Comparison of ENCODE assay signal across 8 cellular contexts in the genomic region with DNA sequence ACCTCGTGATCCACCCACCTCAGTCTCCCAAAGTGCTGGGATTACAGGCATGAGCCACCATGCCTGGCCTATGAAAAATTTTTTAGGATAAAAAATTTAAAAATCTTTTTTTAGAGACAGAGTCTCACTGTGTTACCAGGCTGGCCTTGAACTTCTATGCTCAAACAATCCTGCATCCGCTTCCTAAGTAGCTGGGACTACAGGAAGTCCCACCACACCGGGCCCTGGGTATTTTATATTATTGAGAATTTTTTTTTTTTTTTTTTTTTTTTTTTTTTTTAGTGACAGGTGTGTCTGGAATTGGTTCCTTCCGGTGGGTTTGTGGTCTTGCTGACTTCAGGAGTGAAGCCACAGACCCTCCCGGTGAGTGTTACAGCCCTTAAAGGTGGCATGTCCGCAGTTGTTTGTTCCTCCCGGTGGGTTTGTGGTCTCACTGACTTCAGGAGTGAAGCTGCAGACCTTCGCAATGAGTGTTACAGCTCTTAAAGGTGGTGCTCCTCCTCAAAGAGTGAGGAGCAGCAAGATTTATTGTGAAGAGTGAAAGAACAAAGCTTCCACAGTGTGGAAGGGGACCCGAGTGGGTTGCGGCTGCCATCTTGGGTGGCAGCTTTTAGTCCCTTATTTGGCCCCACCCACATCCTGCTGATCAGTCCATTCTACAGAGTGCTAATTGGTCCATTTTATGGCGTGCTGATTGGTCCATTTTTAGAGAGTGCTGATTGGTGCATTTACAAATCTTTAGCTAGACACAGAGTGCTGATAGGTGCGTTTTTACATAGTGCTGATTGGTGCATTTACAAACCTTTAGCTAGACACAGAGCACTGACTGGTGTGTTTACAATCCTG.
DNase-seq lines count a peak whose midpoint lies in the region; ATAC-seq and TF ChIP-seq lines count a peak whose summit lies in the region.
"Not testable (repeated sequence)": the region's sequence is repeated elsewhere in the genome, so short reads cannot be mapped to it uniquely, and the experiment has no call there.

No MANE protein-coding gene starts in this region.

- peak; percentile 81 for ATAC-seq in effector memory CD8-positive, alpha-beta T cell (replicated peaks)
- peak; percentile 93 for ATAC-seq in stimulated activated naive CD8-positive, alpha-beta T cell treated with anti-CD3 and anti-CD28 coated beads, Interleukin-15, amount 100 ng/mL, for 72 hours

- H3K4me3 Mint-ChIP-seq in activated naive CD4-positive, alpha-beta T cell treated with anti-CD3 and anti-CD28 coated beads, Interleukin-2, amount 50 U/mL, for 24 hours = peak overlapping the region; percentile 66
- peak overlapping the region; percentile 46 to 47 for H3K4me3 Mint-ChIP-seq in effector memory CD8-positive, alpha-beta T cell
- H3K4me3 Mint-ChIP-seq in stimulated activated naive CD8-positive, alpha-beta T cell treated with anti-CD3 and anti-CD28 coated beads, Interleukin-15, amount 100 ng/mL, for 72 hours = peak overlapping the region; percentile 18 to 37

- H3K27me3 Mint-ChIP-seq in activated naive CD4-positive, alpha-beta T cell treated with anti-CD3 and anti-CD28 coated beads, Interleukin-2, amount 50 U/mL, for 24 hours; effector memory CD8-positive, alpha-beta T cell; stimulated activated naive CD8-positive, alpha-beta T cell treated with anti-CD3 and anti-CD28 coated beads, Interleukin-15, amount 100 ng/mL, for 72 hours: not testable (repeated sequence)

- DNase-seq in activated CD4-positive, alpha-beta T cell treated with anti-CD3 and anti-CD28 coated beads for 1 hour = peak; percentile 18
- peak; percentile 74 for DNase-seq in activated CD8-positive, alpha-beta memory T cell treated with anti-CD3 and anti-CD28 coated beads for 24 hours
- peak; percentile 62 for DNase-seq in activated T-helper 1 cell treated with Interleukin-2 at 50 U/mL for 16 hours (ENCODE audit: low read depth)
- peak; percentile 53 to 54 (median 54) for DNase-seq in effector memory CD8-positive, alpha-beta T cell
- DNase-seq in stimulated activated CD8-positive, alpha-beta memory T cell treated with anti-CD3 and anti-CD28 coated beads, Interleukin-12 subunit alpha, Interleukin-12 subunit beta, amount 100 ng/mL, for 1 hour (ENCODE audit: low read depth) = peak; percentile 33
- DNase-seq in stimulated activated naive CD8-positive, alpha-beta T cell treated with anti-CD3 and anti-CD28 coated beads, Interleukin-15, amount 100 ng/mL, for 72 hours = peak; percentile 34 to 76

- H3K9ac ChIP-seq in Loucy (ENCODE audit: low read depth, low read length, poor library complexity, severe bottlenecking) = not testable (repeated sequence)

- not testable (repeated sequence) for H4K20me1 ChIP-seq in Loucy (ENCODE audit: insufficient read depth, low read length, poor library complexity, severe bottlenecking)

- H3K9me3 Mint-ChIP-seq in activated naive CD4-positive, alpha-beta T cell treated with anti-CD3 and anti-CD28 coated beads, Interleukin-2, amount 50 U/mL, for 24 hours; effector memory CD8-positive, alpha-beta T cell: not testable (repeated sequence)
- H3K9me3 Mint-ChIP-seq in stimulated activated naive CD8-positive, alpha-beta T cell treated with anti-CD3 and anti-CD28 coated beads, Interleukin-15, amount 100 ng/mL, for 72 hours = peaks cover 7 to 15% of the 10 kb centered on the region in 2 donors

- H3K9me3 ChIP-seq in Loucy (ENCODE audit: insufficient read depth, low read depth, low read length) = not testable (repeated sequence)

- H3K36me3 ChIP-seq in Loucy (ENCODE audit: insufficient read depth, low read length) = not testable (repeated sequence)

- peak overlapping the region; percentile 46 for H3K27ac Mint-ChIP-seq in activated naive CD4-positive, alpha-beta T cell treated with anti-CD3 and anti-CD28 coated beads, Interleukin-2, amount 50 U/mL, for 24 hours
- peak overlapping the region in 1 of 2 donors; percentile 55 for H3K27ac Mint-ChIP-seq in effector memory CD8-positive, alpha-beta T cell
- H3K27ac Mint-ChIP-seq in stimulated activated naive CD8-positive, alpha-beta T cell treated with anti-CD3 and anti-CD28 coated beads, Interleukin-15, amount 100 ng/mL, for 72 hours = not testable (repeated sequence)

- H3K4me3 ChIP-seq in Loucy (ENCODE audit: low read length, poor library complexity, severe bottlenecking) = peak overlapping the region; percentile 40

- not testable (repeated sequence) for H3K4me1 ChIP-seq in Loucy (ENCODE audit: insufficient read depth, low read length, poor library complexity, severe bottlenecking)

- not testable (repeated sequence) for H2AFZ ChIP-seq in Loucy (ENCODE audit: low read length)

- H3K4me2 ChIP-seq in Loucy (ENCODE audit: low read depth, low read length, poor library complexity, severe bottlenecking) = not testable (repeated sequence)

- H3K36me3 Mint-ChIP-seq in activated naive CD4-positive, alpha-beta T cell treated with anti-CD3 and anti-CD28 coated beads, Interleukin-2, amount 50 U/mL, for 24 hours; effector memory CD8-positive, alpha-beta T cell (ENCODE audit: insufficient read depth): not testable (repeated sequence)

- not testable (repeated sequence) for H3K9me2 ChIP-seq in Loucy (replicated peaks; ENCODE audit: low read depth, low read length)

- H3F3A ChIP-seq in Loucy (ENCODE audit: low read depth) = not testable (repeated sequence)

- peaks cover 12% of the 10 kb centered on the region for H3K4me1 Mint-ChIP-seq in activated naive CD4-positive, alpha-beta T cell treated with anti-CD3 and anti-CD28 coated beads, Interleukin-2, amount 50 U/mL, for 24 hours
- not testable (repeated sequence) for H3K4me1 Mint-ChIP-seq in effector memory CD8-positive, alpha-beta T cell (ENCODE audit: low read depth in 2 of 2); stimulated activated naive CD8-positive, alpha-beta T cell treated with anti-CD3 and anti-CD28 coated beads, Interleukin-15, amount 100 ng/mL, for 72 hours

- not testable (repeated sequence) for H3K79me2 ChIP-seq in Loucy (ENCODE audit: insufficient read depth, low read length)

- H3K27me3 ChIP-seq in Loucy (ENCODE audit: insufficient read depth, low read length, poor library complexity, severe bottlenecking) = not testable (repeated sequence)

- TF ChIP-seq CTCF in Loucy (conservative IDR thresholded peaks at IDR 0.05; ENCODE audit: low read length) = not testable (repeated sequence)

Comparison
In these comparisons a context has a peak if more than half of its experiments do, and no peak if none do; other contexts are left out.
1. Peak in every context shown above with its lines: DNase-seq, ATAC-seq and H3K4me3 ChIP-seq.
2. DNase-seq: peak in every context shown above with its lines; median percentile 74 in activated CD8-positive, alpha-beta memory T cell treated with anti-CD3 and anti-CD28 coated beads for 24 hours; 62 in activated T-helper 1 cell treated with Interleukin-2 at 50 U/mL for 16 hours; 55 in stimulated activated naive CD8-positive, alpha-beta T cell treated with anti-CD3 and anti-CD28 coated beads, Interleukin-15, amount 100 ng/mL, for 72 hours; 54 in effector memory CD8-positive, alpha-beta T cell; 33 in stimulated activated CD8-positive, alpha-beta memory T cell treated with anti-CD3 and anti-CD28 coated beads, Interleukin-12 subunit alpha, Interleukin-12 subunit beta, amount 100 ng/mL, for 1 hour; 18 in activated CD4-positive, alpha-beta T cell treated with anti-CD3 and anti-CD28 coated beads for 1 hour.